Comparison of ENCODE assay signal across 9 cellular contexts in genomic region chr16:66752379-66752778, GRCh38. TPM values are rescaled to one million over a fixed set of nuclear protein-coding genes. Genes with fewer than 3 reads are reported as not detected.
DNase-seq lines count a peak whose midpoint lies in the region; ATAC-seq, FAIRE-seq and TF ChIP-seq lines count a peak whose summit lies in the region.
"Had no signal": no experiment of that assay in that cellular context is flagged by ENCODE, and none has a peak within 500 bp of the region (broad histone marks: within the 10 kb centered on the region; RNA-seq: fewer than 3 reads in every experiment).

No MANE protein-coding gene starts in this region.

- peak overlapping the region; percentile 93 for H2AFZ ChIP-seq in GM23248
- peak overlapping the region; percentile 95 for H2AFZ ChIP-seq in GM12878 (ENCODE audit: control insufficient read depth, low read depth, low read length)

- no peaks in the 10 kb centered on the region for H3F3A ChIP-seq in GM23248 (ENCODE audit: insufficient read depth)

- CTCF ChIA-PET in A673 (lab: Charles Lee): interaction anchor here (1.5 kb wide), 1 partner anchor 78 kb away, joined by 7 read pairs; the partner anchor contains the start of gene NAE1
- CTCF ChIA-PET in GM12878 (lab: Yijun Ruan, JAX): interaction anchor here (0.6 to 3.1 kb wide), 21 partner anchors 9 to 346 kb away, joined by 3 to 43 read pairs (median 5); partner anchors contain the start of gene NAE1

- intact Hi-C loops in A673 (cut with micrococcal nuclease; ENCODE audit: unreplicated experiment): no loop called here
- intact Hi-C loops in GM12878 (cut with micrococcal nuclease; ENCODE audit: unreplicated experiment): loop anchor here (5.0 kb wide), 1 partner anchor 175 kb away; the partner anchor contains the start of gene RRAD
- intact Hi-C loops in natural killer cell (cut with micrococcal nuclease): no loop called here

- no peak for TF ChIP-seq RAD21 in GM12878 (IDR thresholded peaks at IDR 0.05; ENCODE audit: insufficient read depth, low read depth, low read length)

- SMC1A ChIA-PET in GM12878 (lab: Charles Lee; ENCODE audit: uncharacterized antibody, unreplicated experiment): interaction anchor here (0.9 to 2.0 kb wide), 4 partner anchors 15 to 347 kb away, joined by 3 to 8 read pairs (median 6); no protein-coding TSS in a partner anchor

- H3K9me3 ChIP-seq in A673 (ENCODE audit: low read depth, low read length, poor library complexity, severe bottlenecking) (no peaks in the 10 kb centered on the region), GM23248 (ENCODE audit: low read depth) (no peaks in the 10 kb centered on the region), GM12878 (replicated peaks; ENCODE audit: control insufficient read depth, insufficient read depth, low read length) (no peaks in the 10 kb centered on the region)

- H3K9me3 Mint-ChIP-seq in natural killer cell: no peaks in the 10 kb centered on the region

- RAD21 ChIA-PET in GM12878 (lab: Charles Lee; ENCODE audit: unreplicated experiment): interaction anchor here (0.7 to 1.9 kb wide), 4 partner anchors 11 to 115 kb away, joined by 3 to 7 read pairs (median 4); partner anchors contain the start of gene NAE1

- H3K79me2 ChIP-seq in GM23248 (ENCODE audit: insufficient read depth) (peaks cover 45% of the 10 kb centered on the region), GM12878 (ENCODE audit: control insufficient read depth, insufficient read depth, low read length) (peaks cover 28% of the 10 kb centered on the region)

- H3K27me3 Mint-ChIP-seq in natural killer cell (ENCODE audit: low read depth in 2 of 2): peaks cover 6 to 11% of the 10 kb centered on the region in 2 donors

- no peaks in the 10 kb centered on the region for H3K9me2 ChIP-seq in GM23248 (ENCODE audit: insufficient read depth)

- peak overlapping the region; percentile 94 for H3K4me3 Mint-ChIP-seq in natural killer cell

- H3K4me3 ChIP-seq in A673 (ENCODE audit: low read depth, low read length, poor library complexity, severe bottlenecking): peak overlapping the region; percentile 99
- peak overlapping the region; percentile 86; the same call in 1 of the 2 replicates for H3K4me3 ChIP-seq in GM23248
- H3K4me3 ChIP-seq in GM12878: no peak overlapping the region

- POLR2A ChIA-PET in A673 (lab: Charles Lee; ENCODE audit: low non-redundant PET) (no interaction called here), GM12878 (lab: Charles Lee) (interaction anchor here (0.5 to 1.6 kb wide), 2 partner anchors 11 to 15 kb away, joined by 5 read pairs; no protein-coding TSS in a partner anchor)

- no peaks in the 10 kb centered on the region for H4K20me1 ChIP-seq in GM23248 (ENCODE audit: insufficient read depth)
- no peaks in the 10 kb centered on the region for H4K20me1 ChIP-seq in GM12878 (ENCODE audit: control insufficient read depth, insufficient read depth)

- FAIRE-seq in GM12878 (lab: Jason Lieb, UNC): no peak

- H3K4me1 Mint-ChIP-seq in natural killer cell: peaks cover 32% of the 10 kb centered on the region in 2 donors

- peak overlapping the region; percentile 84 to 85 for H3K27ac Mint-ChIP-seq in natural killer cell

- no TSS peak for BruUV-seq in A673 (replicated peaks; lab: Mats Ljungman, UMichigan)
- BruUV-seq in GM12878 (replicated peaks; lab: Mats Ljungman, UMichigan): no TSS peak

- 75 to 86% methylated on average over 6 of the region's 6 CpGs for WGBS in GM23248 (ENCODE audit: low coverage in 1 of 2, low lambda C conversion rate in 2 of 2, missing lambda C conversion rate in 2 of 2), 2 experiments
- WGBS in GM12878 (ENCODE audit: insufficient coverage, insufficient replicate concordance, low lambda C conversion rate, missing lambda C conversion rate): 74% methylated on average over 6 of the region's 6 CpGs

- H3K27ac ChIP-seq in A673 (ENCODE audit: low read depth, low read length, poor library complexity, severe bottlenecking) (no peak overlapping the region), GM23248 (no peak overlapping the region), GM12878 (ENCODE audit: control insufficient read depth, insufficient read depth) (no peak overlapping the region)

- no peak for TF ChIP-seq EP300 in GM12878 (IDR thresholded peaks at IDR 0.05; ENCODE audit: borderline replicate concordance in 1 of 2, control insufficient read depth in 1 of 2, low read depth in 2 of 2, low read length in 2 of 2)

- no peaks in the 10 kb centered on the region for H3K36me3 Mint-ChIP-seq in natural killer cell

- H3K4me1 ChIP-seq in A673 (ENCODE audit: insufficient read depth, low read length, poor library complexity, severe bottlenecking) (peaks cover 7% of the 10 kb centered on the region), GM23248 (ENCODE audit: insufficient read depth) (peaks cover 16% of the 10 kb centered on the region), GM12878 (ENCODE audit: control insufficient read depth, insufficient read depth, low read length) (peaks cover 3% of the 10 kb centered on the region; the same call in 1 of the 2 replicates)

- in situ Hi-C loops in GM23248 (cut with MboI): no loop called here
- in situ Hi-C loops in GM12878 (cut with MboI): no loop called here

- no peak for ATAC-seq in GM12878
- no peak for ATAC-seq in natural killer cell

- H3K4me2 ChIP-seq in GM23248 (ENCODE audit: unreplicated experiment) (peak overlapping the region; percentile 98), GM12878 (ENCODE audit: control insufficient read depth, insufficient read depth) (peak overlapping the region; percentile 62; the same call in 1 of the 2 replicates)

- H3K9ac ChIP-seq in GM23248 (peak overlapping the region; percentile 95; the same call in 1 of the 2 replicates), GM12878 (ENCODE audit: control insufficient read depth, insufficient read depth, low read length) (no peak overlapping the region)

- TF ChIP-seq POLR2A in GM12878 (IDR thresholded peaks at IDR 0.05; ENCODE audit: low read depth, low read length): no peak

- H3K36me3 ChIP-seq in A673 (ENCODE audit: insufficient read depth, low read length, poor library complexity, severe bottlenecking): peaks cover 22% of the 10 kb centered on the region
- H3K36me3 ChIP-seq in GM23248 (ENCODE audit: low read depth): peaks cover 11% of the 10 kb centered on the region; the same call in 1 of the 2 replicates
- H3K36me3 ChIP-seq in GM12878 (ENCODE audit: control insufficient read depth in 2 of 2, insufficient read depth in 2 of 2, low read length in 1 of 2): peaks cover 2 to 4% of the 10 kb centered on the region in 2 experiments; a peak in 2 of 4 replicates

- DNase-seq in A673 (ENCODE audit: low spot score): no peak
- DNase-seq in GM23248: no peak
- no peak for DNase-seq in GM12878 (ENCODE audit: low read depth, low spot score)
- no peak for DNase-seq in natural killer cell
- no peak for DNase-seq in GF-D8 (lab: John Stamatoyannopoulos, UW)
- no peak for DNase-seq in NCI-H2029 treated with DMSO at 0.1 percent for 48 hours (lab: John Stamatoyannopoulos, UW)
- DNase-seq in SW480 (ENCODE audit: low spot score): no peak
- no peak for DNase-seq in NCI-H2171 treated with DMSO at 0.1 percent for 48 hours (lab: John Stamatoyannopoulos, UW)
- DNase-seq: SIG-M5 had no signal

- H3K27me3 ChIP-seq in A673 (replicated peaks; ENCODE audit: insufficient read depth, low read depth, low read length, poor library complexity) (no peaks in the 10 kb centered on the region), GM23248 (replicated peaks; ENCODE audit: insufficient read depth) (no peaks in the 10 kb centered on the region), GM12878 (replicated peaks in 1 of 2; ENCODE audit: control insufficient read depth in 2 of 2, insufficient read depth in 2 of 2, low read length in 1 of 2) (peaks cover 0 to 3% of the 10 kb centered on the region in 2 experiments; a peak in 1 of 4 replicates)

- no peak for TF ChIP-seq CTCF in A673 (conservative IDR thresholded peaks at IDR 0.05; ENCODE audit: low read depth, low read length)
- TF ChIP-seq CTCF in GM12878 (IDR thresholded peaks at IDR 0.05 in 2 of 3, conservative IDR thresholded peaks at IDR 0.05 in 1 of 3; ENCODE audit: control insufficient read depth in 2 of 3, extremely low read depth in 1 of 3, insufficient read depth in 1 of 3, low read depth in 3 of 3, low read length in 3 of 3): no peak
- TF ChIP-seq CTCF in natural killer cell (IDR thresholded peaks at IDR 0.05): no peak

RNA-seq across cellular contexts. Expression of gene DYNC1LI2, which starts 1.0 kb away (rescaled TPM):
- total RNA-seq in A673 (2021) (149 and 164 TPM in 2 replicates), GM12878 (2014; rRNA removed) (27.2 and 28.4 TPM in 2 replicates), GM12878 (2014; rRNA removed; fragmentation: Illumina TruSeq; extraction: Trizol) (29.5 TPM in 2 replicates), GM12878 (2021) (33.9 and 37.9 TPM in 2 replicates), natural killer cell (100 to 1,000 TPM; 105 to 115 (median 110) TPM)
- total RNA-seq in GM23248 (2014; rRNA removed; shearing (Covaris generic)): 80.6 and 89.2 TPM in 2 replicates
- polyA plus RNA-seq in GM23248 (2016; fragmentation: Nextera tagmentation; extraction: Ambion mirVana) (173 TPM in 2 replicates), GM12878 (2011; rRNA removed) (31.0 and 35.2 TPM in 2 replicates), GM12878 (2014; fragmentation: Illumina TruSeq; extraction: Trizol) (36.4 and 40.9 TPM in 2 replicates), GM12878 (2014; fragmentation: Nextera tagmentation; extraction: Ambion mirVana) (1 to 10 TPM; 6.0 to 8.3 TPM), GM12878 (2014; rRNA removed) (39.4 and 47.4 TPM in 2 replicates), GM12878 (2016; fragmentation: Nextera tagmentation; extraction: Ambion mirVana) (10 to 100 TPM; 41.8 to 46.5 TPM)
- total RNA-seq in GM12878 (2013; cell fraction: nucleolus; rRNA removed): 145 and 165 TPM in 2 replicates
- polyA plus RNA-seq in GM12878 (2011; ENCODE audit: low read depth): 23.4 TPM
- 25.7 and 28.3 TPM in 2 replicates for polyA plus RNA-seq in GM12878 (2011; cell fraction: cytosol; rRNA removed)
- polyA plus RNA-seq in GM12878 (2011; cell fraction: nucleus; rRNA removed): 73.5 and 89.4 TPM in 2 replicates
- polyA plus RNA-seq in GM12878 (2012): 19.0 and 26.4 TPM in 2 replicates
- polyA minus RNA-seq in GM12878 (2011; rRNA and poly(A)+ RNA removed): 32.8 and 33.4 TPM in 2 replicates
- polyA minus RNA-seq in GM12878 (2011; cell fraction: cytosol; rRNA and poly(A)+ RNA removed): 9.0 and 18.5 TPM in 2 replicates
- polyA minus RNA-seq in GM12878 (2011; cell fraction: nucleus; rRNA and poly(A)+ RNA removed): 26.1 and 44.9 TPM in 2 replicates

RNA-seq across cellular contexts. Expression of gene TERB1, which starts 49.0 kb away (rescaled TPM):
- total RNA-seq in A673 (2021) (0.28 TPM in 1 of 2 replicates, not detected in the other), GM12878 (2014; rRNA removed) (0.60 TPM in 1 of 2 replicates, not detected in the other), GM12878 (2014; rRNA removed; fragmentation: Illumina TruSeq; extraction: Trizol) (not detected in 2 replicates), GM12878 (2021) (0.10 TPM in 1 of 2 replicates, not detected in the other), natural killer cell (1 to 10 TPM in 1 of 3 donors, under 1 TPM in 2; 0.33 to 1.0 (median 0.66) TPM)
- total RNA-seq in GM23248 (2014; rRNA removed; shearing (Covaris generic)): not detected in 2 replicates
- polyA plus RNA-seq in GM23248 (2016; fragmentation: Nextera tagmentation; extraction: Ambion mirVana) (not detected in 2 replicates), GM12878 (2011; rRNA removed) (0.09 TPM in 1 of 2 replicates, not detected in the other), GM12878 (2014; fragmentation: Illumina TruSeq; extraction: Trizol) (0.03 TPM in 1 of 2 replicates, not detected in the other), GM12878 (2014; fragmentation: Nextera tagmentation; extraction: Ambion mirVana) (not detected), GM12878 (2014; rRNA removed) (0.06 TPM in 1 of 2 replicates, not detected in the other), GM12878 (2016; fragmentation: Nextera tagmentation; extraction: Ambion mirVana) (not detected)
- not detected in 2 replicates for total RNA-seq in GM12878 (2013; cell fraction: nucleolus; rRNA removed)
- polyA plus RNA-seq in GM12878 (2011; ENCODE audit: low read depth): not detected
- 0.07 TPM in 1 of 2 replicates, not detected in the other for polyA plus RNA-seq in GM12878 (2011; cell fraction: cytosol; rRNA removed)
- not detected in 2 replicates for polyA plus RNA-seq in GM12878 (2011; cell fraction: nucleus; rRNA removed)
- polyA plus RNA-seq in GM12878 (2012): 0.18 TPM in 1 of 2 replicates, not detected in the other
- polyA minus RNA-seq in GM12878 (2011; rRNA and poly(A)+ RNA removed): not detected in 2 replicates
- not detected in 2 replicates for polyA minus RNA-seq in GM12878 (2011; cell fraction: cytosol; rRNA and poly(A)+ RNA removed)
- polyA minus RNA-seq in GM12878 (2011; cell fraction: nucleus; rRNA and poly(A)+ RNA removed): 0.12 TPM in 1 of 2 replicates, not detected in the other

RNA-seq across cellular contexts. Expression of gene CMTM4, which starts 55.8 kb away (rescaled TPM):
- total RNA-seq in A673 (2021): 30.3 and 37.7 TPM in 2 replicates
- 19.5 and 21.1 TPM in 2 replicates for total RNA-seq in GM23248 (2014; rRNA removed; shearing (Covaris generic))
- polyA plus RNA-seq in GM23248 (2016; fragmentation: Nextera tagmentation; extraction: Ambion mirVana): 3.2 and 3.5 TPM in 2 replicates
- total RNA-seq in GM12878 (2013; cell fraction: nucleolus; rRNA removed): 0.38 and 0.88 TPM in 2 replicates
- 0.11 and 0.16 TPM in 2 replicates for total RNA-seq in GM12878 (2014; rRNA removed)
- total RNA-seq in GM12878 (2014; rRNA removed; fragmentation: Illumina TruSeq; extraction: Trizol): 0.18 and 0.23 TPM in 2 replicates
- total RNA-seq in GM12878 (2021): 0.21 and 0.53 TPM in 2 replicates
- 0.07 TPM for polyA plus RNA-seq in GM12878 (2011; ENCODE audit: low read depth)
- 0.27 and 0.43 TPM in 2 replicates for polyA plus RNA-seq in GM12878 (2011; rRNA removed)
- 0.28 and 0.34 TPM in 2 replicates for polyA plus RNA-seq in GM12878 (2011; cell fraction: cytosol; rRNA removed)
- polyA plus RNA-seq in GM12878 (2011; cell fraction: nucleus; rRNA removed): 0.94 and 1.2 TPM in 2 replicates
- polyA plus RNA-seq in GM12878 (2012): 0.09 and 0.18 TPM in 2 replicates
- polyA plus RNA-seq in GM12878 (2014; fragmentation: Illumina TruSeq; extraction: Trizol): 0.05 and 0.18 TPM in 2 replicates
- under 1 TPM; 0.02 to 0.08 TPM for polyA plus RNA-seq in GM12878 (2014; fragmentation: Nextera tagmentation; extraction: Ambion mirVana)
- 0.10 and 0.13 TPM in 2 replicates for polyA plus RNA-seq in GM12878 (2014; rRNA removed)
- not detected for polyA plus RNA-seq in GM12878 (2016; fragmentation: Nextera tagmentation; extraction: Ambion mirVana)
- 0.21 and 0.73 TPM in 2 replicates for polyA minus RNA-seq in GM12878 (2011; rRNA and poly(A)+ RNA removed)
- 0.52 and 0.67 TPM in 2 replicates for polyA minus RNA-seq in GM12878 (2011; cell fraction: cytosol; rRNA and poly(A)+ RNA removed)
- 0.12 and 0.38 TPM in 2 replicates for polyA minus RNA-seq in GM12878 (2011; cell fraction: nucleus; rRNA and poly(A)+ RNA removed)
- 1 to 10 TPM in 1 of 3 donors, under 1 TPM in 2; 0.61 to 1.4 (median 0.85) TPM for total RNA-seq in natural killer cell
